1 cellular context compared by ENCODE assay signal in the genomic region with DNA sequence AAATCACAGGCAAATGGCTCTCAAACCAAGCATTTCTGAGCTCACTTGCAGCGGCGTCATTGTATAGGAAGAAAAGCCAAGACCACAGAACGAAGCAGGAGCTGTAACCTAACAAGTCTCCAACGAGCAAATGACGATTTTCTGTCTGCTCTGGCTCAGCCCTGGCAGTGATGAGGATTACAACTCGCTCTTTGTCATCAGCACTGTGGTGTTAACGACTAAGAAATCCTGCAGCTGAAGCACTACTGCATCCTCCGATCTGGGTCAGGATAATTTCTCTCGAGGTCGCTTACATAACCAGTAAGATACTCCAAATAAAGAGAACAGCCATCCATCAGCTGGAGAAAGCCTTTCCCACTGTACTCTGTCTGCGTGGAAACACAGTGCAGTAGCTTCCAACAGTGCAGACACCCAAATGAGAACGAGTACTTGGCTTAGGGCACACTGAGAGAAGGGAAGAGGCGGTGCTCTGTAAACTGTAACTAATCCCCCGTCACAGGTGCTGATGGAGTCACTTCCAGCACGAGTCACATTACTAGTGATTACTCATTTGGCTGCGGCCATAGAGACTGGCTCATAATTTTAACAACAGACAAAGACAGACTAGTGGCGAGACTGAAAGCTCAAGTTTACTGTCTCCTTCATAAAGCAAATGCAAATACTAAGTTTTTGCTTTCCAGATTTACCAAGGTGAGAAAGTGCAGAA.
TF ChIP-seq lines count a peak whose summit lies in the region.

No MANE protein-coding gene starts in this region.

TF ChIP-seq in GM12878, 131 proteins besides CTCF, POLR2A, EP300 and RAD21 (continued from another document and continues in another):
- TF ChIP-seq, protein P1, sequence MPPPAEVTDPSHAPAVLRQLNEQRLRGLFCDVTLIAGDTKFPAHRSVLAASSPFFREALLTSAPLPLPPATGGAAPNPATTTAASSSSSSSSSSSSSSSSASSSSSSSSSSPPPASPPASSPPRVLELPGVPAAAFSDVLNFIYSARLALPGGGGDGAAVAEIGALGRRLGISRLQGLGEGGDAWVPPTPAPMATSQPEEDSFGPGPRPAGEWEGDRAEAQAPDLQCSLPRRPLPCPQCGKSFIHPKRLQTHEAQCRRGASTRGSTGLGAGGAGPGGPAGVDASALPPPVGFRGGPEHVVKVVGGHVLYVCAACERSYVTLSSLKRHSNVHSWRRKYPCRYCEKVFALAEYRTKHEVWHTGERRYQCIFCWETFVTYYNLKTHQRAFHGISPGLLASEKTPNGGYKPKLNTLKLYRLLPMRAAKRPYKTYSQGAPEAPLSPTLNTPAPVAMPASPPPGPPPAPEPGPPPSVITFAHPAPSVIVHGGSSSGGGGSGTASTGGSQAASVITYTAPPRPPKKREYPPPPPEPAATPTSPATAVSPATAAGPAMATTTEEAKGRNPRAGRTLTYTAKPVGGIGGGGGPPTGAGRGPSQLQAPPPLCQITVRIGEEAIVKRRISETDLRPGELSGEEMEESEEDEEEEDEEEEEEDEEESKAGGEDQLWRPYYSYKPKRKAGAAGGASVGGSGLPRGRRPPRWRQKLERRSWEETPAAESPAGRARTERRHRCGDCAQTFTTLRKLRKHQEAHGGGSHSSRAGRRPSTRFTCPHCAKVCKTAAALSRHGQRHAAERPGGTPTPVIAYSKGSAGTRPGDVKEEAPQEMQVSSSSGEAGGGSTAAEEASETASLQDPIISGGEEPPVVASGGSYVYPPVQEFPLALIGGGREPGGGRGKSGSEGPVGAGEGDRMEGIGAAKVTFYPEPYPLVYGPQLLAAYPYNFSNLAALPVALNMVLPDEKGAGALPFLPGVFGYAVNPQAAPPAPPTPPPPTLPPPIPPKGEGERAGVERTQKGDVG (CRISPR knock-in tag; IDR thresholded peaks at IDR 0.05) = no peak
- TF ChIP-seq, protein P2, sequence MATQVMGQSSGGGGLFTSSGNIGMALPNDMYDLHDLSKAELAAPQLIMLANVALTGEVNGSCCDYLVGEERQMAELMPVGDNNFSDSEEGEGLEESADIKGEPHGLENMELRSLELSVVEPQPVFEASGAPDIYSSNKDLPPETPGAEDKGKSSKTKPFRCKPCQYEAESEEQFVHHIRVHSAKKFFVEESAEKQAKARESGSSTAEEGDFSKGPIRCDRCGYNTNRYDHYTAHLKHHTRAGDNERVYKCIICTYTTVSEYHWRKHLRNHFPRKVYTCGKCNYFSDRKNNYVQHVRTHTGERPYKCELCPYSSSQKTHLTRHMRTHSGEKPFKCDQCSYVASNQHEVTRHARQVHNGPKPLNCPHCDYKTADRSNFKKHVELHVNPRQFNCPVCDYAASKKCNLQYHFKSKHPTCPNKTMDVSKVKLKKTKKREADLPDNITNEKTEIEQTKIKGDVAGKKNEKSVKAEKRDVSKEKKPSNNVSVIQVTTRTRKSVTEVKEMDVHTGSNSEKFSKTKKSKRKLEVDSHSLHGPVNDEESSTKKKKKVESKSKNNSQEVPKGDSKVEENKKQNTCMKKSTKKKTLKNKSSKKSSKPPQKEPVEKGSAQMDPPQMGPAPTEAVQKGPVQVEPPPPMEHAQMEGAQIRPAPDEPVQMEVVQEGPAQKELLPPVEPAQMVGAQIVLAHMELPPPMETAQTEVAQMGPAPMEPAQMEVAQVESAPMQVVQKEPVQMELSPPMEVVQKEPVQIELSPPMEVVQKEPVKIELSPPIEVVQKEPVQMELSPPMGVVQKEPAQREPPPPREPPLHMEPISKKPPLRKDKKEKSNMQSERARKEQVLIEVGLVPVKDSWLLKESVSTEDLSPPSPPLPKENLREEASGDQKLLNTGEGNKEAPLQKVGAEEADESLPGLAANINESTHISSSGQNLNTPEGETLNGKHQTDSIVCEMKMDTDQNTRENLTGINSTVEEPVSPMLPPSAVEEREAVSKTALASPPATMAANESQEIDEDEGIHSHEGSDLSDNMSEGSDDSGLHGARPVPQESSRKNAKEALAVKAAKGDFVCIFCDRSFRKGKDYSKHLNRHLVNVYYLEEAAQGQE (IDR thresholded peaks at IDR 0.05; ENCODE audit: low read depth, low read length) = peak; percentile 54; the same call in 1 of the 2 replicates
- TF ChIP-seq MEF2B (IDR thresholded peaks at IDR 0.05; ENCODE audit: partially characterized antibody, poor library complexity, severe bottlenecking) = peak; percentile 50
- TF ChIP-seq, protein P3, sequence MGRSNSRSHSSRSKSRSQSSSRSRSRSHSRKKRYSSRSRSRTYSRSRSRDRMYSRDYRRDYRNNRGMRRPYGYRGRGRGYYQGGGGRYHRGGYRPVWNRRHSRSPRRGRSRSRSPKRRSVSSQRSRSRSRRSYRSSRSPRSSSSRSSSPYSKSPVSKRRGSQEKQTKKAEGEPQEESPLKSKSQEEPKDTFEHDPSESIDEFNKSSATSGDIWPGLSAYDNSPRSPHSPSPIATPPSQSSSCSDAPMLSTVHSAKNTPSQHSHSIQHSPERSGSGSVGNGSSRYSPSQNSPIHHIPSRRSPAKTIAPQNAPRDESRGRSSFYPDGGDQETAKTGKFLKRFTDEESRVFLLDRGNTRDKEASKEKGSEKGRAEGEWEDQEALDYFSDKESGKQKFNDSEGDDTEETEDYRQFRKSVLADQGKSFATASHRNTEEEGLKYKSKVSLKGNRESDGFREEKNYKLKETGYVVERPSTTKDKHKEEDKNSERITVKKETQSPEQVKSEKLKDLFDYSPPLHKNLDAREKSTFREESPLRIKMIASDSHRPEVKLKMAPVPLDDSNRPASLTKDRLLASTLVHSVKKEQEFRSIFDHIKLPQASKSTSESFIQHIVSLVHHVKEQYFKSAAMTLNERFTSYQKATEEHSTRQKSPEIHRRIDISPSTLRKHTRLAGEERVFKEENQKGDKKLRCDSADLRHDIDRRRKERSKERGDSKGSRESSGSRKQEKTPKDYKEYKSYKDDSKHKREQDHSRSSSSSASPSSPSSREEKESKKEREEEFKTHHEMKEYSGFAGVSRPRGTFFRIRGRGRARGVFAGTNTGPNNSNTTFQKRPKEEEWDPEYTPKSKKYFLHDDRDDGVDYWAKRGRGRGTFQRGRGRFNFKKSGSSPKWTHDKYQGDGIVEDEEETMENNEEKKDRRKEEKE (IDR thresholded peaks at IDR 0.05) = no peak
- TF ChIP-seq TCF3 (IDR thresholded peaks at IDR 0.05; ENCODE audit: borderline replicate concordance, insufficient read depth, low read depth, low read length) = peak; percentile 82
- TF ChIP-seq RB1 (IDR thresholded peaks at IDR 0.05; ENCODE audit: borderline replicate concordance) = peak; percentile 38; the same call in 1 of the 2 replicates
- peak; percentile 92 for TF ChIP-seq HDAC6 (IDR thresholded peaks at IDR 0.05; ENCODE audit: unreplicated experiment)
- TF ChIP-seq, protein P4, sequence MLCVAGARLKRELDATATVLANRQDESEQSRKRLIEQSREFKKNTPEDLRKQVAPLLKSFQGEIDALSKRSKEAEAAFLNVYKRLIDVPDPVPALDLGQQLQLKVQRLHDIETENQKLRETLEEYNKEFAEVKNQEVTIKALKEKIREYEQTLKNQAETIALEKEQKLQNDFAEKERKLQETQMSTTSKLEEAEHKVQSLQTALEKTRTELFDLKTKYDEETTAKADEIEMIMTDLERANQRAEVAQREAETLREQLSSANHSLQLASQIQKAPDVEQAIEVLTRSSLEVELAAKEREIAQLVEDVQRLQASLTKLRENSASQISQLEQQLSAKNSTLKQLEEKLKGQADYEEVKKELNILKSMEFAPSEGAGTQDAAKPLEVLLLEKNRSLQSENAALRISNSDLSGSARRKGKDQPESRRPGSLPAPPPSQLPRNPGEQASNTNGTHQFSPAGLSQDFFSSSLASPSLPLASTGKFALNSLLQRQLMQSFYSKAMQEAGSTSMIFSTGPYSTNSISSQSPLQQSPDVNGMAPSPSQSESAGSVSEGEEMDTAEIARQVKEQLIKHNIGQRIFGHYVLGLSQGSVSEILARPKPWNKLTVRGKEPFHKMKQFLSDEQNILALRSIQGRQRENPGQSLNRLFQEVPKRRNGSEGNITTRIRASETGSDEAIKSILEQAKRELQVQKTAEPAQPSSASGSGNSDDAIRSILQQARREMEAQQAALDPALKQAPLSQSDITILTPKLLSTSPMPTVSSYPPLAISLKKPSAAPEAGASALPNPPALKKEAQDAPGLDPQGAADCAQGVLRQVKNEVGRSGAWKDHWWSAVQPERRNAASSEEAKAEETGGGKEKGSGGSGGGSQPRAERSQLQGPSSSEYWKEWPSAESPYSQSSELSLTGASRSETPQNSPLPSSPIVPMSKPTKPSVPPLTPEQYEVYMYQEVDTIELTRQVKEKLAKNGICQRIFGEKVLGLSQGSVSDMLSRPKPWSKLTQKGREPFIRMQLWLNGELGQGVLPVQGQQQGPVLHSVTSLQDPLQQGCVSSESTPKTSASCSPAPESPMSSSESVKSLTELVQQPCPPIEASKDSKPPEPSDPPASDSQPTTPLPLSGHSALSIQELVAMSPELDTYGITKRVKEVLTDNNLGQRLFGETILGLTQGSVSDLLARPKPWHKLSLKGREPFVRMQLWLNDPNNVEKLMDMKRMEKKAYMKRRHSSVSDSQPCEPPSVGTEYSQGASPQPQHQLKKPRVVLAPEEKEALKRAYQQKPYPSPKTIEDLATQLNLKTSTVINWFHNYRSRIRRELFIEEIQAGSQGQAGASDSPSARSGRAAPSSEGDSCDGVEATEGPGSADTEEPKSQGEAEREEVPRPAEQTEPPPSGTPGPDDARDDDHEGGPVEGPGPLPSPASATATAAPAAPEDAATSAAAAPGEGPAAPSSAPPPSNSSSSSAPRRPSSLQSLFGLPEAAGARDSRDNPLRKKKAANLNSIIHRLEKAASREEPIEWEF (IDR thresholded peaks at IDR 0.05; ENCODE audit: insufficient replicate concordance, low read depth, low read length) = no peak
- TF ChIP-seq, protein P5, sequence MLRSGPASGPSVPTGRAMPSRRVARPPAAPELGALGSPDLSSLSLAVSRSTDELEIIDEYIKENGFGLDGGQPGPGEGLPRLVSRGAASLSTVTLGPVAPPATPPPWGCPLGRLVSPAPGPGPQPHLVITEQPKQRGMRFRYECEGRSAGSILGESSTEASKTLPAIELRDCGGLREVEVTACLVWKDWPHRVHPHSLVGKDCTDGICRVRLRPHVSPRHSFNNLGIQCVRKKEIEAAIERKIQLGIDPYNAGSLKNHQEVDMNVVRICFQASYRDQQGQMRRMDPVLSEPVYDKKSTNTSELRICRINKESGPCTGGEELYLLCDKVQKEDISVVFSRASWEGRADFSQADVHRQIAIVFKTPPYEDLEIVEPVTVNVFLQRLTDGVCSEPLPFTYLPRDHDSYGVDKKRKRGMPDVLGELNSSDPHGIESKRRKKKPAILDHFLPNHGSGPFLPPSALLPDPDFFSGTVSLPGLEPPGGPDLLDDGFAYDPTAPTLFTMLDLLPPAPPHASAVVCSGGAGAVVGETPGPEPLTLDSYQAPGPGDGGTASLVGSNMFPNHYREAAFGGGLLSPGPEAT (IDR thresholded peaks at IDR 0.05; ENCODE audit: low read depth) = peak; percentile 34; the same call in 1 of the 2 replicates
- TF ChIP-seq, protein P6, sequence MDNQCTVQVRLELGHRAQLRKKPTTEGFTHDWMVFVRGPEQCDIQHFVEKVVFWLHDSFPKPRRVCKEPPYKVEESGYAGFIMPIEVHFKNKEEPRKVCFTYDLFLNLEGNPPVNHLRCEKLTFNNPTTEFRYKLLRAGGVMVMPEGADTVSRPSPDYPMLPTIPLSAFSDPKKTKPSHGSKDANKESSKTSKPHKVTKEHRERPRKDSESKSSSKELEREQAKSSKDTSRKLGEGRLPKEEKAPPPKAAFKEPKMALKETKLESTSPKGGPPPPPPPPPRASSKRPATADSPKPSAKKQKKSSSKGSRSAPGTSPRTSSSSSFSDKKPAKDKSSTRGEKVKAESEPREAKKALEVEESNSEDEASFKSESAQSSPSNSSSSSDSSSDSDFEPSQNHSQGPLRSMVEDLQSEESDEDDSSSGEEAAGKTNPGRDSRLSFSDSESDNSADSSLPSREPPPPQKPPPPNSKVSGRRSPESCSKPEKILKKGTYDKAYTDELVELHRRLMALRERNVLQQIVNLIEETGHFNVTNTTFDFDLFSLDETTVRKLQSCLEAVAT (IDR thresholded peaks at IDR 0.05) = peak; percentile 96
- TF ChIP-seq, protein P7, sequence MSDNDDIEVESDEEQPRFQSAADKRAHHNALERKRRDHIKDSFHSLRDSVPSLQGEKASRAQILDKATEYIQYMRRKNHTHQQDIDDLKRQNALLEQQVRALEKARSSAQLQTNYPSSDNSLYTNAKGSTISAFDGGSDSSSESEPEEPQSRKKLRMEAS (IDR thresholded peaks at IDR 0.05; ENCODE audit: low read depth, low read length) = peak; percentile 62; the same call in 1 of the 2 replicates
- no peak; the same call in 1 of the 2 replicates for TF ChIP-seq PAX8 (IDR thresholded peaks at IDR 0.05)
- TF ChIP-seq CREB1 (IDR thresholded peaks at IDR 0.05; ENCODE audit: low read depth) = peak; percentile 95
- no peak for TF ChIP-seq RFX5 (IDR thresholded peaks at IDR 0.05; ENCODE audit: low read depth, low read length)
- TF ChIP-seq, protein P8, sequence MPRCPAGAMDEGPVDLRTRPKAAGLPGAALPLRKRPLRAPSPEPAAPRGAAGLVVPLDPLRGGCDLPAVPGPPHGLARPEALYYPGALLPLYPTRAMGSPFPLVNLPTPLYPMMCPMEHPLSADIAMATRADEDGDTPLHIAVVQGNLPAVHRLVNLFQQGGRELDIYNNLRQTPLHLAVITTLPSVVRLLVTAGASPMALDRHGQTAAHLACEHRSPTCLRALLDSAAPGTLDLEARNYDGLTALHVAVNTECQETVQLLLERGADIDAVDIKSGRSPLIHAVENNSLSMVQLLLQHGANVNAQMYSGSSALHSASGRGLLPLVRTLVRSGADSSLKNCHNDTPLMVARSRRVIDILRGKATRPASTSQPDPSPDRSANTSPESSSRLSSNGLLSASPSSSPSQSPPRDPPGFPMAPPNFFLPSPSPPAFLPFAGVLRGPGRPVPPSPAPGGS (IDR thresholded peaks at IDR 0.05; ENCODE audit: borderline replicate concordance, insufficient read depth, low read depth, low read length, poor library complexity, severe bottlenecking) = peak; percentile 95
- TF ChIP-seq, protein P9, sequence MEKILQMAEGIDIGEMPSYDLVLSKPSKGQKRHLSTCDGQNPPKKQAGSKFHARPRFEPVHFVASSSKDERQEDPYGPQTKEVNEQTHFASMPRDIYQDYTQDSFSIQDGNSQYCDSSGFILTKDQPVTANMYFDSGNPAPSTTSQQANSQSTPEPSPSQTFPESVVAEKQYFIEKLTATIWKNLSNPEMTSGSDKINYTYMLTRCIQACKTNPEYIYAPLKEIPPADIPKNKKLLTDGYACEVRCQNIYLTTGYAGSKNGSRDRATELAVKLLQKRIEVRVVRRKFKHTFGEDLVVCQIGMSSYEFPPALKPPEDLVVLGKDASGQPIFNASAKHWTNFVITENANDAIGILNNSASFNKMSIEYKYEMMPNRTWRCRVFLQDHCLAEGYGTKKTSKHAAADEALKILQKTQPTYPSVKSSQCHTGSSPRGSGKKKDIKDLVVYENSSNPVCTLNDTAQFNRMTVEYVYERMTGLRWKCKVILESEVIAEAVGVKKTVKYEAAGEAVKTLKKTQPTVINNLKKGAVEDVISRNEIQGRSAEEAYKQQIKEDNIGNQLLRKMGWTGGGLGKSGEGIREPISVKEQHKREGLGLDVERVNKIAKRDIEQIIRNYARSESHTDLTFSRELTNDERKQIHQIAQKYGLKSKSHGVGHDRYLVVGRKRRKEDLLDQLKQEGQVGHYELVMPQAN (conservative IDR thresholded peaks at IDR 0.05) = peak; percentile 70; the same call in 1 of the 2 replicates
- TF ChIP-seq, protein P10, sequence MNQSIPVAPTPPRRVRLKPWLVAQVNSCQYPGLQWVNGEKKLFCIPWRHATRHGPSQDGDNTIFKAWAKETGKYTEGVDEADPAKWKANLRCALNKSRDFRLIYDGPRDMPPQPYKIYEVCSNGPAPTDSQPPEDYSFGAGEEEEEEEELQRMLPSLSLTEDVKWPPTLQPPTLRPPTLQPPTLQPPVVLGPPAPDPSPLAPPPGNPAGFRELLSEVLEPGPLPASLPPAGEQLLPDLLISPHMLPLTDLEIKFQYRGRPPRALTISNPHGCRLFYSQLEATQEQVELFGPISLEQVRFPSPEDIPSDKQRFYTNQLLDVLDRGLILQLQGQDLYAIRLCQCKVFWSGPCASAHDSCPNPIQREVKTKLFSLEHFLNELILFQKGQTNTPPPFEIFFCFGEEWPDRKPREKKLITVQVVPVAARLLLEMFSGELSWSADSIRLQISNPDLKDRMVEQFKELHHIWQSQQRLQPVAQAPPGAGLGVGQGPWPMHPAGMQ (IDR thresholded peaks at IDR 0.05; ENCODE audit: borderline replicate concordance) = no peak
